In the genomic region with DNA sequence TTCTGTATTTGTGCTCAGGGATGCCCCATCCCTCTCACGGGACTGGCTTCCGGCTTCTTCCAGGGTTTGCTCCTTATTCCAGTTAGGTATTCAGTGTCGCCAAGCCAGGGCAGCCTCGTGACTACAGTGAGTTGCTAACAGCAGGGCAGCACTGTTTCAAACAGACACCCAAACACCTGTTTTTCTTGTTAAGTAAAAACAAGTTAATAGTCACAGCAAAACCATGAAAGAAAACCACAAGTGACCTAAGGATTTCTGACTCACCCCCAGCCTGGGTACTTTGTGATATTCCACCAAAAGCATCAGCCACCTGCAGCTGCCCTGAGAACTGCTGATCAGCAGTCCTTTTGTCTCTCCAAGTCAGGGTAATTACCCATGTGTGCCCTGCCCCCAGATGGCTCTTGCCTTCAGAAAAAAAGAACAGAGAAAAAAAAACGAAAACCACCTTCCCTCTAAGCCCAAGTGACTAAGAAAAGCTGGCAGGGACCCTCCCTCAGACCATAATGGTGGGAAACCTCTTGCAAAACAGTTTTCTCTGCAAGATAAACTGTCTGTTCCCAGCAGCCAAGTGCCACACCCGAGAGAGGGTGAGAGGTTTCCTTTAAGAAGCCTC, we compare ENCODE assay signal across 8 cellular contexts.
DNase-seq lines count a peak whose midpoint lies in the region; ATAC-seq, FAIRE-seq and TF ChIP-seq lines count a peak whose summit lies in the region.

No MANE protein-coding gene starts in this region.

- no peaks in the 10 kb centered on the region for H3K9me3 ChIP-seq in PC-3 (ENCODE audit: low read length)
- H3K9me3 ChIP-seq in adipocyte (ENCODE audit: control insufficient read depth, low read length), result no peaks in the 10 kb centered on the region

- POLR2A ChIA-PET in PC-3 (lab: Charles Lee; ENCODE audit: unreplicated experiment), result no interaction called here

- H4K20me1 ChIP-seq in PC-3 (ENCODE audit: low read length), result no peaks in the 10 kb centered on the region

- H3K4me2 ChIP-seq in PC-3 (ENCODE audit: low read length), result peak overlapping the region; percentile 60

- FAIRE-seq in urothelium cell line (lab: Jason Lieb, UNC), result peak; percentile 92

- H2AFZ ChIP-seq in PC-3 (ENCODE audit: low read length), result no peak overlapping the region

- H3K9ac ChIP-seq in PC-3 (ENCODE audit: low read length) (peak overlapping the region; percentile 60), adipocyte (ENCODE audit: low read length) (no peak overlapping the region)

- H3K4me3 ChIP-seq in PC-3 (ENCODE audit: low read length) (peak overlapping the region; percentile 14; the same call in 1 of the 2 replicates), adipocyte (ENCODE audit: low read length) (no peak overlapping the region)

- peaks cover 58% of the 10 kb centered on the region for H3K4me1 ChIP-seq in PC-3 (ENCODE audit: insufficient read depth, low read length)
- peaks cover 22% of the 10 kb centered on the region for H3K4me1 ChIP-seq in adipocyte (ENCODE audit: control insufficient read depth, insufficient read depth, low read length)

- H3K27me3 ChIP-seq in PC-3 (ENCODE audit: low read length), result no peaks in the 10 kb centered on the region
- peaks cover 7% of the 10 kb centered on the region for H3K27me3 ChIP-seq in adipocyte (replicated peaks; ENCODE audit: control insufficient read depth, insufficient read depth, low read length)

- H3K9me2 ChIP-seq in PC-3 (replicated peaks; ENCODE audit: low read length), result no peaks in the 10 kb centered on the region

- H3K36me3 ChIP-seq in PC-3 (ENCODE audit: low read depth, low read length) (no peaks in the 10 kb centered on the region), adipocyte (ENCODE audit: control insufficient read depth, insufficient read depth, low read length, severe bottlenecking) (no peaks in the 10 kb centered on the region)

- BruUV-seq in PC-3 (replicated peaks; lab: Mats Ljungman, UMichigan), result no TSS peak

- no peak for TF ChIP-seq CTCF in PC-3 (conservative IDR thresholded peaks at IDR 0.05; ENCODE audit: low read depth, low read length)

- H3F3A ChIP-seq in PC-3 (ENCODE audit: low read length, unreplicated experiment), result no peaks in the 10 kb centered on the region

- CTCF ChIA-PET in PC-3 (lab: Charles Lee), result no interaction called here

- ATAC-seq in GM21360 (IDR thresholded peaks at IDR 0.05; ENCODE audit: unreplicated experiment) (peak; percentile 62), HG03521 (IDR thresholded peaks at IDR 0.05; ENCODE audit: unreplicated experiment) (peak; percentile 72), PC-3 (peak; percentile 79), left lobe of liver (no peak)

- DNase-seq in DMS53 (lab: John Stamatoyannopoulos, UW) (peak; percentile 73), PC-3 (peak; percentile 96), adipocyte (ENCODE audit: low read depth) (peak; percentile 51), left lobe of liver (ENCODE audit: low spot score) (peak; percentile 43), urothelium cell line (ENCODE audit: low spot score) (peak; percentile 96), NCI-H82 treated with DMSO at 0.1 percent for 48 hours (lab: John Stamatoyannopoulos, UW; ENCODE audit: unreplicated experiment) (no peak)

- no peaks in the 10 kb centered on the region for H3K79me2 ChIP-seq in PC-3 (ENCODE audit: low read length)

- H3K27ac ChIP-seq in PC-3 (ENCODE audit: low read length), result peak overlapping the region; percentile 89

- intact Hi-C loops in PC-3 (cut with micrococcal nuclease), result no loop called here
